ENCODE assay signal across 7 cellular contexts in the genomic region with DNA sequence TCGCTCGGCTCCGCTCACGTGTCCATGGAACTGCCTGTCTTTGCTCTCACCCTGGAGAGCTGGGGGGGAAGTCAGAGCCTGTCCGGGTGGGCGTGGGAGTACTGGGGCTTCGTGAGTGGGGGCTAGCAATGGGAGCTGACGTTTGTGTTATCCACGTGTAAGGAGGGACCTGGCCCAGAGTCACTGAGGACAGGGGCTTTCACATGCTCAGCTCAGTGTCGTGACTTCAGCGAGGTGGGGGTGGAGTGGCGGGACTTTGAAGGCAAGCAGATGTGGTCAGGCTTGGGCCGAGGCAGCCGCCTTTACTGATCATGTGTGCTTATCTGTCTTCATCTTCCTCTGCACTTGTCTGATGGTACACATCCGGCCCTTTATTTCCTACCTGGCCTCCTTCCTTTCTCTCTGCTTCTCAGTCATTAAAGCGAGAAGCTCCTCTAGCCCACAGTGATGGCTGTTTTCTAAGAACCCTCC.
A peak's percentile ranks its signal among the peaks of the same experiment; 100 is the strongest.
DNase-seq lines count a peak whose midpoint lies in the region; ATAC-seq, FAIRE-seq and TF ChIP-seq lines count a peak whose summit lies in the region.

No MANE protein-coding gene starts in this region.

- H4K20me1 ChIP-seq in K562 (replicated peaks; ENCODE audit: control insufficient read depth, insufficient read depth, low read length) (no peaks in the 10 kb centered on the region), osteoblast (ENCODE audit: insufficient read depth, low read length) (no peaks in the 10 kb centered on the region)

- 29% methylated on average over 15 of the region's 16 CpGs for WGBS in K562 (ENCODE audit: insufficient coverage, low coverage, missing lambda C conversion rate)
- WGBS in sigmoid colon, 2 donors: 59 to 84% methylated on average over 16 of the region's 16 CpGs

- no peak for TF ChIP-seq RAD21 in K562 (CRISPR knock-in tag; conservative IDR thresholded peaks at IDR 0.05 in 1 of 2, IDR thresholded peaks at IDR 0.05 in 1 of 2)

- H3K9me3 ChIP-seq in K562 (replicated peaks; ENCODE audit: control insufficient read depth, insufficient read depth, low read depth, low read length): no peaks in the 10 kb centered on the region
- H3K9me3 ChIP-seq in sigmoid colon: no peaks in the 10 kb centered on the region
- no peaks in the 10 kb centered on the region for H3K9me3 ChIP-seq in osteoblast (ENCODE audit: low read depth, low read length)

- no peaks in the 10 kb centered on the region for H3K79me2 ChIP-seq in K562 (ENCODE audit: control insufficient read depth, insufficient read depth, low read length)
- H3K79me2 ChIP-seq in osteoblast (ENCODE audit: insufficient read depth, low read length): no peaks in the 10 kb centered on the region

- intact Hi-C loops in K562 (cut with micrococcal nuclease) (no loop called here), sigmoid colon (cut with DNase I) (loop anchor here (5.0 kb wide), 1 partner anchor 74 kb away; no protein-coding TSS in a partner anchor)

- H3K27me3 ChIP-seq in K562 (ENCODE audit: control insufficient read depth in 2 of 2, insufficient read depth in 2 of 2, low read length in 2 of 2) (peaks cover 3 to 28% of the 10 kb centered on the region in 2 experiments; a peak in 2 of 5 replicates), sigmoid colon (no peaks in the 10 kb centered on the region), osteoblast (ENCODE audit: insufficient read depth, low read length) (peaks cover 31% of the 10 kb centered on the region)

- H3K27ac ChIP-seq in K562 (ENCODE audit: extremely low read depth, low read depth, low read length): no peak overlapping the region
- H3K27ac ChIP-seq in sigmoid colon: peak overlapping the region; percentile 94 to 99 (median 97)
- H3K27ac ChIP-seq in osteoblast (ENCODE audit: low read depth, low read length): no peak overlapping the region

- H3K9ac ChIP-seq in K562 (ENCODE audit: insufficient read depth in 1 of 2, low read depth in 2 of 2, low read length in 2 of 2): peak overlapping the region in 1 of 2 experiments; percentile 37; a peak in 1 of 4 replicates

- peaks cover 67% of the 10 kb centered on the region for H3K27me3 Mint-ChIP-seq in type B pancreatic cell

- H3K4me1 Mint-ChIP-seq in type B pancreatic cell (ENCODE audit: unreplicated experiment): peaks cover 32% of the 10 kb centered on the region

- no peaks in the 10 kb centered on the region for H3K9me1 ChIP-seq in K562 (ENCODE audit: control insufficient read depth, insufficient read depth, low read length)

- TF ChIP-seq POLR2A in K562 (conservative IDR thresholded peaks at IDR 0.05) (no peak), sigmoid colon (IDR thresholded peaks at IDR 0.05) (no peak)

- H3K4me3 Mint-ChIP-seq in type B pancreatic cell: peak overlapping the region; percentile 51

- no peaks in the 10 kb centered on the region for H3K9me3 Mint-ChIP-seq in type B pancreatic cell

- peaks cover 7 to 15% of the 10 kb centered on the region in 2 experiments for H3K4me1 ChIP-seq in K562 (replicated peaks in 1 of 2; ENCODE audit: control insufficient read depth in 2 of 2, insufficient read depth in 2 of 2, low read length in 2 of 2)
- peaks cover 0 to 81% (median 75%) of the 10 kb centered on the region in 4 donors for H3K4me1 ChIP-seq in sigmoid colon
- no peaks in the 10 kb centered on the region for H3K4me1 ChIP-seq in osteoblast (ENCODE audit: insufficient read depth, low read length)

- H3K36me3 Mint-ChIP-seq in type B pancreatic cell: peaks cover 4% of the 10 kb centered on the region

- in situ Hi-C loops in K562 (cut with MboI): no loop called here

- H3K4me3 ChIP-seq in K562 (no peak overlapping the region), sigmoid colon (no peak overlapping the region), osteoblast (ENCODE audit: insufficient read depth, low read length) (no peak overlapping the region)

- H3K27ac Mint-ChIP-seq in type B pancreatic cell: peak overlapping the region; percentile 42

- TF ChIP-seq EP300 in K562 (IDR thresholded peaks at IDR 0.05; ENCODE audit: low read length) (no peak), sigmoid colon (IDR thresholded peaks at IDR 0.05) (peak in 2 of 4 donors; percentile 40 to 48)

- ATAC-seq in K562 (peak; percentile 46), GM18868 (IDR thresholded peaks at IDR 0.05; ENCODE audit: unreplicated experiment) (no peak)

- peak overlapping the region; percentile 63 for H2AFZ ChIP-seq in K562 (ENCODE audit: low read depth, low read length)
- no peak overlapping the region for H2AFZ ChIP-seq in osteoblast (ENCODE audit: low read length)

- CTCF ChIA-PET in K562 (lab: Yijun Ruan, JAX; ENCODE audit: low intra/inter-chr PET ratio): no interaction called here

- H3K36me3 ChIP-seq in K562 (ENCODE audit: control insufficient read depth, insufficient read depth, low read length) (no peaks in the 10 kb centered on the region), sigmoid colon (peaks cover 13 to 23% (median 15%) of the 10 kb centered on the region in 4 donors), osteoblast (ENCODE audit: insufficient read depth, low read length) (no peaks in the 10 kb centered on the region)

- TF ChIP-seq CTCF in K562 (IDR thresholded peaks at IDR 0.05 in 2 of 3, conservative IDR thresholded peaks at IDR 0.05 in 1 of 3; ENCODE audit: insufficient read depth in 2 of 3, low read depth in 1 of 3, low read length in 3 of 3) (no peak), sigmoid colon (IDR thresholded peaks at IDR 0.05) (no peak), type B pancreatic cell (conservative IDR thresholded peaks at IDR 0.05) (no peak), osteoblast (IDR thresholded peaks at IDR 0.05; ENCODE audit: extremely low read depth, low read depth, low read length) (no peak)

- DNase-seq in activated CD4-positive, alpha-beta T cell treated with anti-CD3 and anti-CD28 coated beads for 48 hours: peak; percentile 65
- DNase-seq in K562 (ENCODE audit: extremely low read depth in 1 of 4, low spot score in 3 of 4): peak in 3 of 4 experiments; percentile 27 to 33 (median 29)
- peak; percentile 93 for DNase-seq in sigmoid colon
- DNase-seq in type B pancreatic cell (ENCODE audit: extremely low spot score, unreplicated experiment): no peak
- no peak for DNase-seq in NCI-H526 (lab: John Stamatoyannopoulos, UW)
- no peak for DNase-seq in osteoblast (ENCODE audit: insufficient read length, low spot score, missing footprints)

- POLR2A ChIA-PET in K562 (lab: Yijun Ruan, JAX): interaction anchor here (1.4 to 2.9 kb wide), 3 partner anchors 9 to 12 kb away, joined by 4 to 14 read pairs (median 6); no protein-coding TSS in a partner anchor

- H3K4me2 ChIP-seq in K562 (ENCODE audit: insufficient read depth, low read length) (0 out of 2 replicates have a peak overlapping the region, but pooled peaks have one; percentile 5), osteoblast (ENCODE audit: insufficient read depth, low read length) (no peak overlapping the region)

- BruUV-seq in K562 (replicated peaks; lab: Mats Ljungman, UMichigan): no TSS peak

- no peak for FAIRE-seq in K562 (lab: Jason Lieb, UNC)

TF ChIP-seq in K562, 482 proteins besides CTCF, POLR2A, EP300 and RAD21 (continues in another document):
- TF ChIP-seq, protein P1, sequence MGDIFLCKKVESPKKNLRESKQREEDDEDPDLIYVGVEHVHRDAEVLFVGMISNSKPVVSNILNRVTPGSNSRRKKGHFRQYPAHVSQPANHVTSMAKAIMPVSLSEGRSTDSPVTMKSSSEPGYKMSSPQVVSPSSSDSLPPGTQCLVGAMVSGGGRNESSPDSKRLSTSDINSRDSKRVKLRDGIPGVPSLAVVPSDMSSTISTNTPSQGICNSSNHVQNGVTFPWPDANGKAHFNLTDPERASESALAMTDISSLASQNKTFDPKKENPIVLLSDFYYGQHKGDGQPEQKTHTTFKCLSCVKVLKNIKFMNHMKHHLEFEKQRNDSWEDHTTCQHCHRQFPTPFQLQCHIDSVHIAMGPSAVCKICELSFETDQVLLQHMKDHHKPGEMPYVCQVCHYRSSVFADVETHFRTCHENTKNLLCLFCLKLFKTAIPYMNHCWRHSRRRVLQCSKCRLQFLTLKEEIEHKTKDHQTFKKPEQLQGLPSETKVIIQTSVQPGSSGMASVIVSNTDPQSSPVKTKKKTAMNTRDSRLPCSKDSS (IDR thresholded peaks at IDR 0.05; ENCODE audit: low read depth, partially characterized antibody): no peak
- TF ChIP-seq ZNF197 (CRISPR knock-in tag; IDR thresholded peaks at IDR 0.05; ENCODE audit: low read depth): no peak
- TF ChIP-seq GABPA (tag; conservative IDR thresholded peaks at IDR 0.05; ENCODE audit: low read depth): 0 out of 2 replicates have a peak, but pooled peaks have one; percentile 25
- peak; percentile 39; the same call in 1 of the 2 replicates for TF ChIP-seq CTBP1 (IDR thresholded peaks at IDR 0.05; ENCODE audit: borderline replicate concordance)
- TF ChIP-seq CBX8 (IDR thresholded peaks at IDR 0.05; ENCODE audit: borderline replicate concordance, extremely low read depth, low read depth, low read length, poor library complexity, severe bottlenecking): no peak
- TF ChIP-seq, protein P2, sequence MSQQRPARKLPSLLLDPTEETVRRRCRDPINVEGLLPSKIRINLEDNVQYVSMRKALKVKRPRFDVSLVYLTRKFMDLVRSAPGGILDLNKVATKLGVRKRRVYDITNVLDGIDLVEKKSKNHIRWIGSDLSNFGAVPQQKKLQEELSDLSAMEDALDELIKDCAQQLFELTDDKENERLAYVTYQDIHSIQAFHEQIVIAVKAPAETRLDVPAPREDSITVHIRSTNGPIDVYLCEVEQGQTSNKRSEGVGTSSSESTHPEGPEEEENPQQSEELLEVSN (IDR thresholded peaks at IDR 0.05; ENCODE audit: borderline replicate concordance in 1 of 2, extremely low read depth in 1 of 2, insufficient read depth in 1 of 2, insufficient read length in 1 of 2, low read depth in 1 of 2, low read length in 1 of 2, poor library complexity in 1 of 2, severe bottlenecking in 1 of 2): peak; percentile 49 to 66
- no peak for TF ChIP-seq FOS (IDR thresholded peaks at IDR 0.05; ENCODE audit: extremely low read depth, insufficient read length)
- TF ChIP-seq L3MBTL2 (IDR thresholded peaks at IDR 0.05): peak; percentile 58
- TF ChIP-seq ZFP1 (CRISPR knock-in tag; IDR thresholded peaks at IDR 0.05): no peak
- no peak for TF ChIP-seq RFX1 (IDR thresholded peaks at IDR 0.05)
- TF ChIP-seq NR1H2 (CRISPR knock-in tag; IDR thresholded peaks at IDR 0.05): no peak
- no peak for TF ChIP-seq CBX2 (IDR thresholded peaks at IDR 0.05; ENCODE audit: insufficient read depth, low read length, poor library complexity, severe bottlenecking)
- TF ChIP-seq FOXA3 (CRISPR knock-in tag; conservative IDR thresholded peaks at IDR 0.05 in 1 of 2, IDR thresholded peaks at IDR 0.05 in 1 of 2): 0 out of 4 replicates have a peak, but pooled peaks of 1 of the 2 experiments have one; percentile 16

Comparison
In these comparisons a context has a peak if more than half of its experiments do, and no peak if none do; other contexts are left out.
1. DNase-seq: peak in activated CD4-positive, alpha-beta T cell treated with anti-CD3 and anti-CD28 coated beads for 48 hours (single experiment), K562 (3 of 4) and sigmoid colon (single experiment); none in type B pancreatic cell (single experiment), NCI-H526 (0 of 2) and osteoblast (single experiment).
2. H3K27ac ChIP-seq: peak in sigmoid colon (4 of 4); none in K562 (single experiment) and osteoblast (single experiment).